ENCODE assay signal across 8 cellular contexts in genomic region chr6:46848684-46849360, GRCh38. TPM values are rescaled to one million over a fixed set of nuclear protein-coding genes. Genes with fewer than 3 reads are reported as not detected.
DNase-seq lines count a peak whose midpoint lies in the region; ATAC-seq and TF ChIP-seq lines count a peak whose summit lies in the region.

No MANE protein-coding gene starts in this region.

- H3K4me3 ChIP-seq in kidney epithelial cell (ENCODE audit: low read depth, low read length) = no peak overlapping the region

- peak; percentile 95 for TF ChIP-seq CTCF in kidney epithelial cell (IDR thresholded peaks at IDR 0.05; ENCODE audit: insufficient read depth, low read length, poor library complexity, severe bottlenecking)

- H3K27me3 ChIP-seq in kidney epithelial cell (ENCODE audit: control insufficient read depth, insufficient read depth, low read length) = no peaks in the 10 kb centered on the region

- peak; percentile 36 for DNase-seq in SIG-M5 treated with dmso at 0.1 percent for 504 hours (lab: John Stamatoyannopoulos, UW; ENCODE audit: unreplicated experiment)
- no peak for DNase-seq in SIG-M5 (lab: John Stamatoyannopoulos, UW)
- DNase-seq in NCI-H2171 treated with DMSO at 0.1 percent for 48 hours (lab: John Stamatoyannopoulos, UW) = peak; percentile 67
- peak; percentile 72 for DNase-seq in activated CD4-positive, CD25-positive, alpha-beta regulatory T cell treated with anti-CD3 and anti-CD28 coated beads, Interleukin-2, amount 50 U/mL, for 72 hours
- DNase-seq in cerebellum (ENCODE audit: low spot score) = peak; percentile 54
- DNase-seq in kidney epithelial cell (ENCODE audit: low read depth) = peak; percentile 32
- peak; percentile 11 to 55 (median 50) for DNase-seq in stimulated activated CD4-positive, alpha-beta T cell treated with anti-CD3 and anti-CD28 coated beads, Interleukin-1b, Interleukin-23, amount 100 ng/mL, for 24 hours (ENCODE audit: low read depth in 4 of 4, low spot score in 1 of 4)

- ATAC-seq in HG02970 (IDR thresholded peaks at IDR 0.05; ENCODE audit: low FRiP score, unreplicated experiment) = peak; percentile 92

- H3K36me3 ChIP-seq in kidney epithelial cell (ENCODE audit: control insufficient read depth, insufficient read depth, low read length) = no peaks in the 10 kb centered on the region

RNA-seq across cellular contexts. Expression of gene MEP1A, which starts 55.6 kb away (rescaled TPM):
- total RNA-seq in cerebellum (0.09 TPM), kidney epithelial cell (not detected in 2 replicates)
